ENCODE assay signal across 15 cellular contexts in the genomic region with DNA sequence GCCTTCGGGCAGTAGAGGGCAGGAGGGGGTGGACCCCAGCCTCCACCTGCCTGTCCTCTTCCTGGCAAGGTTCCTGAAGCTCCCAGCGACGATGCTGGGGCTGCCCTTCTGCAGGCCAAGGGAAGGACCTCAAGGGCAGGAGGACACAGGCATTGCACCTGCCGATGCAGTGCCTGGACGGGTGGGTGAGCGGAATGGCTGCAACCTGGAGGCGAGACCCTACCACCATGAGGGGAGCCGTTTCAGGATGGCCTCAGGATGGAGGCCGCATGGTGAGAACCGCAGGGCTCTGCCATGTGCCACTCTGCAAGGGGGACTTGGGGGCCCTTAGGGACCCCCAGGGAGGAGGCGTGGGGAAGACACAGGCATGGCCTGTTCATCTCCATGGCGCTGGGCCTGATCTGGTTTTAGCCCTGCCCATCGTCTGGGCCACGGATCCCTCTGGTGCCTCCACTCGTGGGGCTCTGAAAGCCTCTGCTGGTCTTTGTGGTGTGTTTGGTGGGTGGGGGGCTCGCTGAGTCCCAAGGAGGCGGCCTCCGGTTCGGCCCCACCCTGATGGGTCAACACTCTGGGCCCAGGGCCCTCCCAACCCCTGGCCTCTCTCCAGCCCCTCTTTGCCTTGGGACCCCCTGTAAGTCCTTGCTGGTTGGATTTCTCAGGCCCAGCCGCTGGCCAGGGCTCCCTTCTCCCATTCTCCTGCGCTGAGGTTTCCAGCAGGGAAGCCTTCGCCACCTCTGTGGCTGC. TPM values are rescaled to one million over a fixed set of nuclear protein-coding genes. Genes with fewer than 3 reads are reported as not detected.
DNase-seq lines count a peak whose midpoint lies in the region; ATAC-seq and TF ChIP-seq lines count a peak whose summit lies in the region.
"Had no signal": no experiment of that assay in that cellular context is flagged by ENCODE, and none has a peak within 500 bp of the region (broad histone marks: within the 10 kb centered on the region; RNA-seq: fewer than 3 reads in every experiment).

No MANE protein-coding gene starts in this region.

- no peak for ATAC-seq in activated CD8-positive, alpha-beta memory T cell treated with anti-CD3 and anti-CD28 coated beads, Interleukin-2, amount 10 ng/mL, durations not matched to agents 7 days and 5 days
- ATAC-seq in stimulated activated naive B cell treated with anti-CD40 and anti-IgM and Interleukin-4, amounts not matched to agents 10 μg/mL and 1 μg/mL and 100 μg/mL, for 72 hours (replicated peaks) = no peak
- no peak for ATAC-seq in GM21529 (IDR thresholded peaks at IDR 0.05; ENCODE audit: unreplicated experiment)
- no peak for ATAC-seq in GM21367 (IDR thresholded peaks at IDR 0.05; ENCODE audit: unreplicated experiment)
- ATAC-seq: HCT116 had no signal

- peak overlapping the region; percentile 79 for H3K4me2 ChIP-seq in OCI-LY3 (ENCODE audit: low read length)
- H3K4me2 ChIP-seq: neural progenitor cell, SK-N-SH had no signal

- CTCF ChIA-PET in activated CD8-positive, alpha-beta memory T cell treated with anti-CD3 and anti-CD28 coated beads, Interleukin-2, amount 10 ng/mL, durations not matched to agents 7 days and 5 days (lab: Charles Lee) = interaction anchor here (1.0 to 6.9 kb wide), 17 partner anchors 11 to 300 kb away, joined by 3 to 69 read pairs (median 8); a partner anchor contains a TSS

- peaks cover 54% of the 10 kb centered on the region for H3K79me2 ChIP-seq in OCI-LY3 (ENCODE audit: low read length)

- peaks cover 55% of the 10 kb centered on the region for H3K4me1 Mint-ChIP-seq in activated CD8-positive, alpha-beta memory T cell treated with anti-CD3 and anti-CD28 coated beads, Interleukin-2, amount 10 ng/mL, durations not matched to agents 7 days and 5 days
- H3K4me1 Mint-ChIP-seq in stimulated activated naive B cell treated with anti-CD40 and anti-IgM and Interleukin-4, amounts not matched to agents 10 μg/mL and 1 μg/mL and 100 μg/mL, for 72 hours = peaks cover 69 to 100% of the 10 kb centered on the region in 2 donors

- peak overlapping the region; percentile 95 for H3K4me3 ChIP-seq in OCI-LY3 (ENCODE audit: low read length)
- H3K4me3 ChIP-seq in esophagus squamous epithelium = no peak overlapping the region
- H3K4me3 ChIP-seq: ascending aorta, neural progenitor cell had no signal

- H3K4me3 Mint-ChIP-seq in activated CD8-positive, alpha-beta memory T cell treated with anti-CD3 and anti-CD28 coated beads, Interleukin-2, amount 10 ng/mL, durations not matched to agents 7 days and 5 days = peak overlapping the region; percentile 99
- H3K4me3 Mint-ChIP-seq in stimulated activated naive B cell treated with anti-CD40 and anti-IgM and Interleukin-4, amounts not matched to agents 10 μg/mL and 1 μg/mL and 100 μg/mL, for 72 hours = peak overlapping the region; percentile 58 to 96
- H3K4me3 Mint-ChIP-seq: neural progenitor cell had no signal

- no peak for TF ChIP-seq POLR2A in esophagus squamous epithelium (IDR thresholded peaks at IDR 0.05)

- peak overlapping the region; percentile 95 for H3K9ac ChIP-seq in OCI-LY3 (ENCODE audit: low read length)
- H3K9ac ChIP-seq: neural progenitor cell, SK-N-SH had no signal

- TF ChIP-seq CTCF in OCI-LY3 (IDR thresholded peaks at IDR 0.05; ENCODE audit: low read depth, low read length) (no peak), esophagus squamous epithelium (IDR thresholded peaks at IDR 0.05) (no peak)

- H3K36me3 ChIP-seq in OCI-LY3 (replicated peaks; ENCODE audit: low read depth, low read length) = peaks cover 25% of the 10 kb centered on the region
- H3K36me3 ChIP-seq in esophagus squamous epithelium = no peaks in the 10 kb centered on the region
- H3K36me3 ChIP-seq: ascending aorta, neural progenitor cell had no signal

- H3K27ac ChIP-seq in OCI-LY3 (ENCODE audit: low read length) (peak overlapping the region; percentile 97), esophagus squamous epithelium (peak overlapping the region in 3 of 4 donors; percentile 19 to 78 (median 67))
- H3K27ac ChIP-seq: neural progenitor cell had no signal

- 85 to 94% methylated on average over 2 to 4 of the region's 22 CpGs for WGBS in esophagus squamous epithelium, 2 donors

- peaks cover 15% of the 10 kb centered on the region for H3K36me3 Mint-ChIP-seq in activated CD8-positive, alpha-beta memory T cell treated with anti-CD3 and anti-CD28 coated beads, Interleukin-2, amount 10 ng/mL, durations not matched to agents 7 days and 5 days
- H3K36me3 Mint-ChIP-seq in stimulated activated naive B cell treated with anti-CD40 and anti-IgM and Interleukin-4, amounts not matched to agents 10 μg/mL and 1 μg/mL and 100 μg/mL, for 72 hours = peaks cover 3 to 19% of the 10 kb centered on the region in 2 donors
- H3K36me3 Mint-ChIP-seq: neural progenitor cell had no signal

- H3K4me1 ChIP-seq in OCI-LY3 (ENCODE audit: low read length) (peaks cover 49% of the 10 kb centered on the region), esophagus squamous epithelium (peaks cover 0 to 44% (median 7%) of the 10 kb centered on the region in 3 donors)
- H3K4me1 ChIP-seq: ascending aorta, neural progenitor cell had no signal

- H3K27me3 Mint-ChIP-seq in activated CD8-positive, alpha-beta memory T cell treated with anti-CD3 and anti-CD28 coated beads, Interleukin-2, amount 10 ng/mL, durations not matched to agents 7 days and 5 days = no peaks in the 10 kb centered on the region
- no peaks in the 10 kb centered on the region for H3K27me3 Mint-ChIP-seq in stimulated activated naive B cell treated with anti-CD40 and anti-IgM and Interleukin-4, amounts not matched to agents 10 μg/mL and 1 μg/mL and 100 μg/mL, for 72 hours

- H3K9me3 ChIP-seq in OCI-LY3 (ENCODE audit: insufficient read depth, low read length) (peaks cover 4% of the 10 kb centered on the region; the same call in 1 of the 2 replicates), esophagus squamous epithelium (no peaks in the 10 kb centered on the region)
- H3K9me3 ChIP-seq: ascending aorta, SK-N-SH had no signal

- H3K27ac Mint-ChIP-seq in activated CD8-positive, alpha-beta memory T cell treated with anti-CD3 and anti-CD28 coated beads, Interleukin-2, amount 10 ng/mL, durations not matched to agents 7 days and 5 days = peak overlapping the region; percentile 99
- H3K27ac Mint-ChIP-seq in stimulated activated naive B cell treated with anti-CD40 and anti-IgM and Interleukin-4, amounts not matched to agents 10 μg/mL and 1 μg/mL and 100 μg/mL, for 72 hours = peak overlapping the region; percentile 96
- H3K27ac Mint-ChIP-seq: neural progenitor cell had no signal

- H4K20me1 ChIP-seq in OCI-LY3 (ENCODE audit: insufficient read depth, low read length) = peaks cover 25% of the 10 kb centered on the region

- H3K27me3 ChIP-seq in OCI-LY3 (ENCODE audit: low read depth, low read length) = peaks cover 2% of the 10 kb centered on the region
- no peaks in the 10 kb centered on the region for H3K27me3 ChIP-seq in esophagus squamous epithelium
- H3K27me3 ChIP-seq: ascending aorta, neural progenitor cell had no signal

- intact Hi-C loops in esophagus squamous epithelium (cut with DNase I) = no loop called here

- no peaks in the 10 kb centered on the region for H3K9me3 Mint-ChIP-seq in activated CD8-positive, alpha-beta memory T cell treated with anti-CD3 and anti-CD28 coated beads, Interleukin-2, amount 10 ng/mL, durations not matched to agents 7 days and 5 days (ENCODE audit: low read depth)
- H3K9me3 Mint-ChIP-seq in stimulated activated naive B cell treated with anti-CD40 and anti-IgM and Interleukin-4, amounts not matched to agents 10 μg/mL and 1 μg/mL and 100 μg/mL, for 72 hours = no peaks in the 10 kb centered on the region
- H3K9me3 Mint-ChIP-seq: neural progenitor cell had no signal

- H2AFZ ChIP-seq in OCI-LY3 (ENCODE audit: low read depth, low read length) = no peak overlapping the region
- H2AFZ ChIP-seq: neural progenitor cell had no signal

- DNase-seq in activated CD8-positive, alpha-beta memory T cell treated with anti-CD3 and anti-CD28 coated beads, Interleukin-2, amount 10 ng/mL, durations not matched to agents 7 days and 5 days = no peak
- DNase-seq in activated CD8-positive, alpha-beta memory T cell treated with anti-CD3 and anti-CD28 coated beads, Interleukin-2, amount 50 U/mL, for 48 hours = no peak
- DNase-seq in esophagus squamous epithelium (lab: John Stamatoyannopoulos, UW) = no peak
- DNase-seq in stimulated activated naive B cell treated with anti-CD40 and anti-IgM and Interleukin-4, amounts not matched to agents 10 μg/mL and 1 μg/mL and 100 μg/mL, for 72 hours = no peak
- no peak for DNase-seq in stimulated activated naive CD4-positive, alpha-beta T cell treated with Interleukin-2 at 50 U/mL for 16 hours (lab: John Stamatoyannopoulos, UW)
- DNase-seq: DMS53, IMR-90, NCI-H1694, SK-N-SH had no signal

RNA-seq across cellular contexts. Expression of a gene that starts 1.3 kb away (rescaled TPM):
- 100 to 1,000 TPM; 574 to 702 TPM for total RNA-seq in activated CD8-positive, alpha-beta memory T cell treated with anti-CD3 and anti-CD28 coated beads, Interleukin-2, amount 10 ng/mL, durations not matched to agents 7 days and 5 days
- total RNA-seq in esophagus squamous epithelium = 10 to 100 TPM; 23.3 to 75.9 (median 46.4) TPM
- total RNA-seq: IMR-90 had no signal

RNA-seq across cellular contexts. Expression of a gene that starts 12.8 kb away (rescaled TPM):
- 1 to 10 TPM in 1 of 2 experiments, not detected in 1; 1.0 TPM for total RNA-seq in activated CD8-positive, alpha-beta memory T cell treated with anti-CD3 and anti-CD28 coated beads, Interleukin-2, amount 10 ng/mL, durations not matched to agents 7 days and 5 days
- total RNA-seq in esophagus squamous epithelium = 10 to 100 TPM in 3 of 4 donors, not detected in 1; 14.7 to 23.8 (median 15.0) TPM
- total RNA-seq: ascending aorta, IMR-90 had no signal

RNA-seq across cellular contexts. Expression of a gene that starts 16.8 kb away (rescaled TPM):
- not detected for total RNA-seq in activated CD8-positive, alpha-beta memory T cell treated with anti-CD3 and anti-CD28 coated beads, Interleukin-2, amount 10 ng/mL, durations not matched to agents 7 days and 5 days
- 100 to 1,000 TPM in 1 of 4 donors, 10 to 100 TPM in 3; 28.7 to 110 (median 69.3) TPM for total RNA-seq in esophagus squamous epithelium
- total RNA-seq: ascending aorta, IMR-90 had no signal

RNA-seq across cellular contexts. Expression of a gene that starts 40.1 kb away (rescaled TPM):
- not detected for total RNA-seq in activated CD8-positive, alpha-beta memory T cell treated with anti-CD3 and anti-CD28 coated beads, Interleukin-2, amount 10 ng/mL, durations not matched to agents 7 days and 5 days
- total RNA-seq in esophagus squamous epithelium = not detected
- total RNA-seq: ascending aorta, IMR-90 had no signal

Comparison
In these comparisons a context has a peak if more than half of its experiments do, and no peak if none do; other contexts are left out.
1. RNA of a gene that starts 1.3 kb away (total RNA-seq): 574 to 702 TPM in activated CD8-positive, alpha-beta memory T cell treated with anti-CD3 and anti-CD28 coated beads, Interleukin-2, amount 10 ng/mL, durations not matched to agents 7 days and 5 days; 23.3 to 75.9 TPM in esophagus squamous epithelium; every median in the first group is over 4 times any median in the second.
2. RNA of a gene that starts 16.8 kb away (total RNA-seq): 28.7 to 110 TPM in esophagus squamous epithelium; not detected in activated CD8-positive, alpha-beta memory T cell treated with anti-CD3 and anti-CD28 coated beads, Interleukin-2, amount 10 ng/mL, durations not matched to agents 7 days and 5 days; every median in the first group is over 10 times any median in the second.